Comparison of ENCODE assay signal across 22 cellular contexts in the genomic region with DNA sequence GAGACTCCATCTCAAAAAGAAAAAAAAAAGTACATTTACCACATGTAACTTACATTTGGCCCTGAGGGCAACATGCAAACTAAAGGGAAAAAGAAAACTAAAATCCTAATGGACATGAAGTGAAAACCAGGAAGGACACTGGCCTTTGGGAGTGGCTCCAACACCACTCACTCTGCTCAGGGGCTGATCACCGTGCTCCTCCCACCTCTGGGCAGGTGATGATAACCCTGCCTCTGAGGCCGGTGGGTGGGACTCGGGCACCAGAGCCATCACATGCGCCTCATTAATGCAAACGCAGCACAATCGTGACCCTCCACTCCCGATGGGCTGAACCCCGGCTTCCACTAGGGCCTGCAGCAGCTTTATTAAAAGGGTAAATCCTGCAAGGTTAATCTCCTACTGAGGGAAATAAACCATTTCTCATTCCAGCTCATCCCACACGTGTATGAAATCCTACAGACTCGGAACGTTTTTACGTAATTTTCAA.
"Had no signal": no experiment of that assay in that cellular context is flagged by ENCODE, and none has a peak within 500 bp of the region (broad histone marks: within the 10 kb centered on the region; RNA-seq: fewer than 3 reads in every experiment).

No MANE protein-coding gene starts in this region.

- FAIRE-seq: frontal cortex, islet of Langerhans had no signal

- ATAC-seq: esophagus mucosa; heart left ventricle; naive thymus-derived CD8-positive, alpha-beta T cell; psoas muscle; sciatic nerve; stimulated activated memory B cell treated with anti-CD40 and anti-IgM and Interleukin-4, amounts not matched to agents 10 μg/mL and 1 μg/mL and 100 μg/mL, for 72 hours; upper lobe of right lung had no signal

- H3K9me3 ChIP-seq: heart left ventricle, psoas muscle, spleen, tibial artery, upper lobe of right lung, vagina had no signal

- H3K27me3 Mint-ChIP-seq: naive thymus-derived CD8-positive, alpha-beta T cell; stimulated activated memory B cell treated with anti-CD40 and anti-IgM and Interleukin-4, amounts not matched to agents 10 μg/mL and 1 μg/mL and 100 μg/mL, for 72 hours; stimulated activated naive CD8-positive, alpha-beta T cell treated with anti-CD3 and anti-CD28 coated beads, Interleukin-15, Interleukin-2, amounts not matched to agents 100 ng/mL and 50 ng/mL, for 24 hours had no signal

- DNase-seq: effector CD4-positive, alpha-beta T cell; heart left ventricle; hippocampal formation; kidney glomerular epithelial cell; naive thymus-derived CD8-positive, alpha-beta T cell; occipital lobe; psoas muscle; retina; spleen; stimulated activated CD4-positive, alpha-beta T cell treated with anti-CD3 and anti-CD28 coated beads, Interleukin-15, amount 100 ng/mL, for 24 hours; stimulated activated CD4-positive, alpha-beta T cell treated with anti-CD3 and anti-CD28 coated beads, Interleukin-1b, Interleukin-23, amount 100 ng/mL, for 48 hours; stimulated activated CD4-positive, alpha-beta T cell treated with anti-CD3 and anti-CD28 coated beads, Interleukin-4, amount 100 ng/mL, for 24 hours; tibial artery; upper lobe of right lung had no signal

- H3K4me3 ChIP-seq: coronary artery, heart left ventricle, psoas muscle, spleen, tibial artery, upper lobe of right lung, vagina had no signal

- H3K27me3 ChIP-seq: heart left ventricle, spleen, tibial artery, upper lobe of right lung, vagina had no signal

- H3K27ac Mint-ChIP-seq: stimulated activated memory B cell treated with anti-CD40 and anti-IgM and Interleukin-4, amounts not matched to agents 10 μg/mL and 1 μg/mL and 100 μg/mL, for 72 hours; stimulated activated naive CD8-positive, alpha-beta T cell treated with anti-CD3 and anti-CD28 coated beads, Interleukin-15, Interleukin-2, amounts not matched to agents 100 ng/mL and 50 ng/mL, for 24 hours had no signal

- H3K27ac ChIP-seq: coronary artery, heart left ventricle, psoas muscle, tibial artery, upper lobe of right lung, vagina had no signal

- H3K4me3 Mint-ChIP-seq: stimulated activated memory B cell treated with anti-CD40 and anti-IgM and Interleukin-4, amounts not matched to agents 10 μg/mL and 1 μg/mL and 100 μg/mL, for 72 hours; stimulated activated naive CD8-positive, alpha-beta T cell treated with anti-CD3 and anti-CD28 coated beads, Interleukin-15, Interleukin-2, amounts not matched to agents 100 ng/mL and 50 ng/mL, for 24 hours had no signal

- H3K9me3 Mint-ChIP-seq: naive thymus-derived CD8-positive, alpha-beta T cell; stimulated activated memory B cell treated with anti-CD40 and anti-IgM and Interleukin-4, amounts not matched to agents 10 μg/mL and 1 μg/mL and 100 μg/mL, for 72 hours; stimulated activated naive CD8-positive, alpha-beta T cell treated with anti-CD3 and anti-CD28 coated beads, Interleukin-15, Interleukin-2, amounts not matched to agents 100 ng/mL and 50 ng/mL, for 24 hours had no signal
